18 cellular contexts compared by ENCODE assay signal in genomic region chr2:177398290-177398683, GRCh38. TPM values are rescaled to one million over a fixed set of nuclear protein-coding genes. Genes with fewer than 3 reads are reported as not detected.
A peak's percentile ranks its signal among the peaks of the same experiment; 100 is the strongest.
DNase-seq lines count a peak whose midpoint lies in the region; TF ChIP-seq lines count a peak whose summit lies in the region.
"Had no signal": no experiment of that assay in that cellular context is flagged by ENCODE, and none has a peak within 500 bp of the region (broad histone marks: within the 10 kb centered on the region; RNA-seq: fewer than 3 reads in every experiment).

No MANE protein-coding gene starts in this region.

- H3K27me3 ChIP-seq in A673 (replicated peaks; ENCODE audit: insufficient read depth, low read depth, low read length, poor library complexity) (no peaks in the 10 kb centered on the region), breast epithelium (no peaks in the 10 kb centered on the region), mesenchymal stem cell (ENCODE audit: control insufficient read depth in 1 of 2, insufficient read depth in 1 of 2, low read length in 2 of 2) (no peaks in the 10 kb centered on the region), spleen (replicated peaks in 1 of 7) (no peaks in the 10 kb centered on the region)
- H3K27me3 ChIP-seq: esophagus squamous epithelium, Peyer's patch, right atrium auricular region had no signal

- H4K8ac ChIP-seq in mesenchymal stem cell (ENCODE audit: low read length): no peak overlapping the region

- H3K27ac ChIP-seq in A673 (ENCODE audit: low read depth, low read length, poor library complexity, severe bottlenecking) (peak overlapping the region; percentile 14), breast epithelium (peak overlapping the region; percentile 78 to 81), mesenchymal stem cell (ENCODE audit: low read length, poor library complexity, severe bottlenecking) (peak overlapping the region; percentile 44), spleen (peak overlapping the region in 2 of 8 donors; percentile 4 to 17)

- no peak overlapping the region for H2AK5ac ChIP-seq in mesenchymal stem cell (ENCODE audit: low read length, severe bottlenecking)

- no TSS peak for BruUV-seq in A673 (replicated peaks; lab: Mats Ljungman, UMichigan)

- peaks cover 1% of the 10 kb centered on the region for H3K79me1 ChIP-seq in mesenchymal stem cell (replicated peaks; ENCODE audit: low read length, poor library complexity, severe bottlenecking)

- H3K4ac ChIP-seq in mesenchymal stem cell (ENCODE audit: low read depth in 1 of 2, low read length in 2 of 2): no peak overlapping the region

- H3K36me3 ChIP-seq in A673 (ENCODE audit: insufficient read depth, low read length, poor library complexity, severe bottlenecking) (no peaks in the 10 kb centered on the region), breast epithelium (no peaks in the 10 kb centered on the region), mesenchymal stem cell (ENCODE audit: control insufficient read depth in 1 of 2, insufficient read depth in 2 of 2, low read depth in 1 of 2, low read length in 2 of 2) (no peaks in the 10 kb centered on the region), spleen (no peaks in the 10 kb centered on the region)
- H3K36me3 ChIP-seq: esophagus squamous epithelium, Peyer's patch, right atrium auricular region had no signal

- H2BK15ac ChIP-seq in mesenchymal stem cell (ENCODE audit: low read depth, poor library complexity, severe bottlenecking): no peak overlapping the region

- no peak overlapping the region for H4K91ac ChIP-seq in mesenchymal stem cell (ENCODE audit: low read length)

- H3K14ac ChIP-seq in mesenchymal stem cell (ENCODE audit: low read length in 2 of 2): no peak overlapping the region

- H3K9me3 ChIP-seq in A673 (ENCODE audit: low read depth, low read length, poor library complexity, severe bottlenecking) (no peaks in the 10 kb centered on the region), breast epithelium (no peaks in the 10 kb centered on the region), mesenchymal stem cell (ENCODE audit: control insufficient read depth, low read length) (no peaks in the 10 kb centered on the region), spleen (no peaks in the 10 kb centered on the region)
- H3K9me3 ChIP-seq: esophagus squamous epithelium, Peyer's patch, right atrium auricular region had no signal

- H3K4me2 ChIP-seq in mesenchymal stem cell (ENCODE audit: low read length, poor library complexity, severe bottlenecking): no peak overlapping the region

- no peak overlapping the region for H3K18ac ChIP-seq in mesenchymal stem cell (ENCODE audit: low read depth in 1 of 2, low read length in 2 of 2)

- H3K4me3 ChIP-seq in A673 (ENCODE audit: low read depth, low read length, poor library complexity, severe bottlenecking): no peak overlapping the region
- no peak overlapping the region for H3K4me3 ChIP-seq in breast epithelium
- no peak overlapping the region for H3K4me3 ChIP-seq in mesenchymal stem cell (ENCODE audit: insufficient read depth in 1 of 2, low read depth in 1 of 2, low read length in 2 of 2)
- no peak overlapping the region for H3K4me3 ChIP-seq in spleen
- H3K4me3 ChIP-seq: esophagus squamous epithelium, Peyer's patch, right atrium auricular region had no signal

- POLR2A ChIA-PET in A673 (lab: Charles Lee; ENCODE audit: low non-redundant PET): no interaction called here

- no peak overlapping the region for H2BK5ac ChIP-seq in mesenchymal stem cell (ENCODE audit: low read depth, low read length, poor library complexity, severe bottlenecking)

- no peak overlapping the region for H3K23ac ChIP-seq in mesenchymal stem cell (ENCODE audit: low read length in 2 of 2)

- H2AFZ ChIP-seq in mesenchymal stem cell (ENCODE audit: low read depth, low read length): no peak overlapping the region

- no peak overlapping the region for H2BK12ac ChIP-seq in mesenchymal stem cell (ENCODE audit: low read length in 2 of 2)

- DNase-seq in A673 (ENCODE audit: low spot score): peak; percentile 30
- peak; percentile 20 for DNase-seq in MV-4-11 (lab: John Stamatoyannopoulos, UW)
- no peak for DNase-seq in breast epithelium (ENCODE audit: low spot score in 2 of 2)
- peak; percentile 55 for DNase-seq in mesenchymal stem cell
- DNase-seq in AG08395 (ENCODE audit: low spot score): no peak
- no peak for DNase-seq in NCI-H69 (lab: John Stamatoyannopoulos, UW)
- DNase-seq in DMS79 treated with DMSO at 0.1 percent for 48 hours (lab: John Stamatoyannopoulos, UW): no peak
- DNase-seq in spleen: no peak
- DNase-seq: activated CD4-positive, alpha-beta T cell treated with anti-CD3 and anti-CD28 coated beads, Interleukin-2, amount 50 U/mL, for 48 hours; activated T-cell treated with anti-CD3 and anti-CD28 coated beads, Interleukin-2, amount 50 U/mL, for 24 hours; esophagus squamous epithelium; NCI-H1105; NCI-H2107; NCI-H524 treated with DMSO at 0.1 percent for 48 hours; Peyer's patch; stimulated activated CD4-positive, alpha-beta T cell treated with anti-CD3 and anti-CD28 coated beads, Interleukin-1b, Interleukin-23, amount 100 ng/mL, for 48 hours; stimulated activated naive CD8-positive, alpha-beta T cell treated with anti-CD3 and anti-CD28 coated beads, Interleukin-15, amount 100 ng/mL, for 72 hours had no signal

- H2BK120ac ChIP-seq in mesenchymal stem cell (ENCODE audit: low read depth, low read length): no peak overlapping the region

- WGBS in mesenchymal stem cell: no CpG with 5 or more reads among the region's 1 CpG
- WGBS in spleen, 5 donors: 53 to 100% (median 71%) methylated on average over 1 of the region's 1 CpG

- TF ChIP-seq CTCF in A673 (conservative IDR thresholded peaks at IDR 0.05; ENCODE audit: low read depth, low read length) (no peak), breast epithelium (IDR thresholded peaks at IDR 0.05) (no peak), spleen (IDR thresholded peaks at IDR 0.05 in 8 of 11, conservative IDR thresholded peaks at IDR 0.05 in 3 of 11) (no peak)

- H3K4me1 ChIP-seq in A673 (ENCODE audit: insufficient read depth, low read length, poor library complexity, severe bottlenecking) (peaks cover 27% of the 10 kb centered on the region), breast epithelium (no peaks in the 10 kb centered on the region), mesenchymal stem cell (ENCODE audit: control insufficient read depth, insufficient read depth, low read depth, low read length) (peaks cover 6% of the 10 kb centered on the region), spleen (peaks cover 9 to 98% (median 41%) of the 10 kb centered on the region in 6 donors)

- CTCF ChIA-PET in A673 (lab: Charles Lee): no interaction called here

- peak overlapping the region; percentile 66 for H3K9ac ChIP-seq in mesenchymal stem cell (ENCODE audit: low read length)

- intact Hi-C loops in A673 (cut with micrococcal nuclease; ENCODE audit: unreplicated experiment) (no loop called here), breast epithelium (cut with DNase I; ENCODE audit: low total_unique reads) (no loop called here), spleen (cut with DNase I; ENCODE audit: low total_unique reads) (no loop called here)

- no peak for TF ChIP-seq POLR2A in breast epithelium (IDR thresholded peaks at IDR 0.05)
- TF ChIP-seq POLR2A in spleen (IDR thresholded peaks at IDR 0.05): no peak

RNA-seq across cellular contexts. Expression of gene AGPS, which starts 5.7 kb away (rescaled TPM):
- 46.7 and 51.1 TPM in 2 replicates for total RNA-seq in A673 (2021)
- total RNA-seq in breast epithelium: 10 to 100 TPM; 28.2 to 30.6 (median 28.5) TPM
- polyA plus RNA-seq in mesenchymal stem cell (2013, experiment 1 of 2): 24.4 TPM
- 23.3 TPM for polyA plus RNA-seq in mesenchymal stem cell (2013, experiment 2 of 2)
- 10 to 100 TPM; 25.8 to 44.5 (median 31.4) TPM for total RNA-seq in spleen
- polyA plus RNA-seq in spleen: 1 to 10 TPM; 3.3 to 6.4 (median 4.7) TPM

Comparison
In these comparisons a context has a peak if more than half of its experiments do, and no peak if none do; other contexts are left out.
1. DNase-seq: peak in A673 (single experiment), MV-4-11 (single experiment) and mesenchymal stem cell (single experiment); none in breast epithelium (0 of 2), AG08395 (single experiment), NCI-H69 (single experiment), DMS79 treated with DMSO at 0.1 percent for 48 hours (single experiment) and spleen (single experiment).